ENCODE assay signal across 19 cellular contexts in genomic region chr17:45366691-45367090, GRCh38. TPM values are rescaled to one million over a fixed set of nuclear protein-coding genes. Genes with fewer than 3 reads are reported as not detected.
DNase-seq lines count a peak whose midpoint lies in the region; ATAC-seq lines count a peak whose summit lies in the region.
"Had no signal": no experiment of that assay in that cellular context is flagged by ENCODE, and none has a peak within 500 bp of the region (broad histone marks: within the 10 kb centered on the region; RNA-seq: fewer than 3 reads in every experiment).

No MANE protein-coding gene starts in this region.

- H3K4me1 Mint-ChIP-seq in stimulated activated effector memory CD8-positive, alpha-beta T cell treated with anti-CD3 and anti-CD28 coated beads, Interleukin-12 subunit alpha, Interleukin-12 subunit beta, amount 100 ng/mL, for 72 hours = peaks cover 8% of the 10 kb centered on the region

- H3K27ac Mint-ChIP-seq in stimulated activated effector memory CD8-positive, alpha-beta T cell treated with anti-CD3 and anti-CD28 coated beads, Interleukin-12 subunit alpha, Interleukin-12 subunit beta, amount 100 ng/mL, for 72 hours = no peak overlapping the region
- H3K27ac Mint-ChIP-seq: CD8-positive, alpha-beta T cell had no signal

- H3K9me3 Mint-ChIP-seq in stimulated activated effector memory CD8-positive, alpha-beta T cell treated with anti-CD3 and anti-CD28 coated beads, Interleukin-12 subunit alpha, Interleukin-12 subunit beta, amount 100 ng/mL, for 72 hours = no peaks in the 10 kb centered on the region
- H3K9me3 Mint-ChIP-seq: CD8-positive, alpha-beta T cell had no signal

- H3K4me3 Mint-ChIP-seq in stimulated activated effector memory CD8-positive, alpha-beta T cell treated with anti-CD3 and anti-CD28 coated beads, Interleukin-12 subunit alpha, Interleukin-12 subunit beta, amount 100 ng/mL, for 72 hours = no peak overlapping the region
- H3K4me3 Mint-ChIP-seq: CD8-positive, alpha-beta T cell had no signal

- peak; percentile 32 for DNase-seq in activated CD8-positive, alpha-beta memory T cell treated with anti-CD3 and anti-CD28 coated beads, Interleukin-2, amount 50 U/mL, for 48 hours
- DNase-seq in activated CD8-positive, alpha-beta memory T cell treated with anti-CD3 and anti-CD28 coated beads for 24 hours = no peak
- peak; percentile 37 for DNase-seq in ecto neural progenitor cell (ENCODE audit: low spot score)
- DNase-seq in mesenteric fat pad (ENCODE audit: low spot score) = peak; percentile 47
- no peak for DNase-seq in COR-L47 (lab: John Stamatoyannopoulos, UW)
- no peak for DNase-seq in activated CD4-positive, alpha-beta T cell treated with anti-CD3 and anti-CD28 coated beads for 1 hour
- DNase-seq in stimulated activated effector memory CD8-positive, alpha-beta T cell treated with anti-CD3 and anti-CD28 coated beads, Interleukin-12 subunit alpha, Interleukin-12 subunit beta, amount 100 ng/mL, for 72 hours (ENCODE audit: low spot score in 2 of 2) = no peak
- DNase-seq: CD8-positive, alpha-beta T cell; DMS53; EL; GM23248; NCI-H1417 treated with DMSO at 0.1 percent for 48 hours; NCI-H187 treated with DMSO at 0.1 percent for 48 hours; NCI-H226; NCI-H524 treated with DMSO at 0.1 percent for 48 hours; PC-3; SJCRH30 had no signal

- ATAC-seq in HG02678 (IDR thresholded peaks at IDR 0.05; ENCODE audit: unreplicated experiment) = no peak
- ATAC-seq in stimulated activated effector memory CD8-positive, alpha-beta T cell treated with anti-CD3 and anti-CD28 coated beads, Interleukin-12 subunit alpha, Interleukin-12 subunit beta, amount 100 ng/mL, for 72 hours = no peak
- ATAC-seq: CD8-positive, alpha-beta T cell; GM12878; PC-3 had no signal

- H3K36me3 Mint-ChIP-seq in stimulated activated effector memory CD8-positive, alpha-beta T cell treated with anti-CD3 and anti-CD28 coated beads, Interleukin-12 subunit alpha, Interleukin-12 subunit beta, amount 100 ng/mL, for 72 hours = no peaks in the 10 kb centered on the region
- H3K36me3 Mint-ChIP-seq: CD8-positive, alpha-beta T cell had no signal

RNA-seq across cellular contexts. Expression of gene MAP3K14, which starts 49.9 kb away (rescaled TPM):
- 8.7 TPM for total RNA-seq in mesenteric fat pad

Comparison
In these comparisons a context has a peak if more than half of its experiments do, and no peak if none do; other contexts are left out.
1. DNase-seq: peak in activated CD8-positive, alpha-beta memory T cell treated with anti-CD3 and anti-CD28 coated beads, Interleukin-2, amount 50 U/mL, for 48 hours (single experiment), ecto neural progenitor cell (single experiment) and mesenteric fat pad (single experiment); none in activated CD8-positive, alpha-beta memory T cell treated with anti-CD3 and anti-CD28 coated beads for 24 hours (single experiment), COR-L47 (single experiment), activated CD4-positive, alpha-beta T cell treated with anti-CD3 and anti-CD28 coated beads for 1 hour (single experiment) and stimulated activated effector memory CD8-positive, alpha-beta T cell treated with anti-CD3 and anti-CD28 coated beads, Interleukin-12 subunit alpha, Interleukin-12 subunit beta, amount 100 ng/mL, for 72 hours (0 of 2).